12 cellular contexts compared by ENCODE assay signal in genomic region chr16:65002265-65002664, GRCh38.
DNase-seq lines count a peak whose midpoint lies in the region; ATAC-seq and TF ChIP-seq lines count a peak whose summit lies in the region.
"Had no signal": no experiment of that assay in that cellular context is flagged by ENCODE, and none has a peak within 500 bp of the region (broad histone marks: within the 10 kb centered on the region; RNA-seq: fewer than 3 reads in every experiment).

No MANE protein-coding gene starts in this region.

- no peak overlapping the region for H3K4me3 Mint-ChIP-seq in naive thymus-derived CD4-positive, alpha-beta T cell
- H3K4me3 Mint-ChIP-seq: activated CD4-positive, alpha-beta memory T cell treated with anti-CD3 and anti-CD28 coated beads, Interleukin-2, amount 10 ng/mL, durations not matched to agents 7 days and 5 days; endodermal cell; stimulated activated naive CD8-positive, alpha-beta T cell treated with anti-CD3 and anti-CD28 coated beads, Interleukin-15, amount 100 ng/mL, for 72 hours had no signal

- H3K4me1 ChIP-seq in naive thymus-derived CD4-positive, alpha-beta T cell (ENCODE audit: control insufficient read depth in 2 of 2, insufficient read depth in 2 of 2, low read length in 2 of 2) = no peaks in the 10 kb centered on the region

- ATAC-seq in naive thymus-derived CD4-positive, alpha-beta T cell = no peak
- ATAC-seq: left colon; stimulated activated naive CD8-positive, alpha-beta T cell treated with anti-CD3 and anti-CD28 coated beads, Interleukin-15, amount 100 ng/mL, for 72 hours had no signal

- H3K27ac Mint-ChIP-seq in naive thymus-derived CD4-positive, alpha-beta T cell = no peak overlapping the region
- H3K27ac Mint-ChIP-seq: activated CD4-positive, alpha-beta memory T cell treated with anti-CD3 and anti-CD28 coated beads, Interleukin-2, amount 10 ng/mL, durations not matched to agents 7 days and 5 days; endodermal cell; stimulated activated naive CD8-positive, alpha-beta T cell treated with anti-CD3 and anti-CD28 coated beads, Interleukin-15, amount 100 ng/mL, for 72 hours had no signal

- DNase-seq in HCEC 1CT = peak; percentile 67
- peak; percentile 40 for DNase-seq in astrocyte of the hippocampus (ENCODE audit: low read depth, low spot score)
- peak; percentile 72 to 78 for DNase-seq in foreskin fibroblast
- DNase-seq in stromal cell of bone marrow (ENCODE audit: low read depth) = peak; percentile 54
- DNase-seq in MV-4-11 (lab: John Stamatoyannopoulos, UW) = no peak
- DNase-seq in naive thymus-derived CD4-positive, alpha-beta T cell = no peak
- DNase-seq in DMS79 (lab: John Stamatoyannopoulos, UW) = no peak
- DNase-seq: activated CD4-positive, alpha-beta memory T cell treated with anti-CD3 and anti-CD28 coated beads, Interleukin-2, amount 10 ng/mL, durations not matched to agents 7 days and 5 days; Calu3; endodermal cell; left colon; stimulated activated naive CD8-positive, alpha-beta T cell treated with anti-CD3 and anti-CD28 coated beads, Interleukin-15, amount 100 ng/mL, for 72 hours had no signal

- no peak overlapping the region for H3K27ac ChIP-seq in naive thymus-derived CD4-positive, alpha-beta T cell (ENCODE audit: low read depth, low read length)

- no peak for TF ChIP-seq CTCF in foreskin fibroblast (IDR thresholded peaks at IDR 0.05; ENCODE audit: low read depth, low read length)

- intact Hi-C loops in naive thymus-derived CD4-positive, alpha-beta T cell (cut with micrococcal nuclease) = no loop called here

- H3K9me3 ChIP-seq in naive thymus-derived CD4-positive, alpha-beta T cell (ENCODE audit: control insufficient read depth in 2 of 3, low read length in 3 of 3) = no peaks in the 10 kb centered on the region

- no peaks in the 10 kb centered on the region for H3K27me3 Mint-ChIP-seq in naive thymus-derived CD4-positive, alpha-beta T cell
- H3K27me3 Mint-ChIP-seq: activated CD4-positive, alpha-beta memory T cell treated with anti-CD3 and anti-CD28 coated beads, Interleukin-2, amount 10 ng/mL, durations not matched to agents 7 days and 5 days; stimulated activated naive CD8-positive, alpha-beta T cell treated with anti-CD3 and anti-CD28 coated beads, Interleukin-15, amount 100 ng/mL, for 72 hours had no signal

- POLR2A ChIA-PET in naive thymus-derived CD4-positive, alpha-beta T cell (lab: Charles Lee) = no interaction called here

- H3K36me3 ChIP-seq in naive thymus-derived CD4-positive, alpha-beta T cell (ENCODE audit: control insufficient read depth in 2 of 3, insufficient read depth in 3 of 3, low read length in 3 of 3) = no peaks in the 10 kb centered on the region

- peaks cover 0 to 5% (median 0%) of the 10 kb centered on the region in 5 donors for H3K36me3 Mint-ChIP-seq in naive thymus-derived CD4-positive, alpha-beta T cell

- CTCF ChIA-PET in naive thymus-derived CD4-positive, alpha-beta T cell (lab: Charles Lee) = no interaction called here

- H3K27me3 ChIP-seq in naive thymus-derived CD4-positive, alpha-beta T cell (ENCODE audit: control insufficient read depth in 2 of 2, insufficient read depth in 2 of 2, low read length in 2 of 2) = no peaks in the 10 kb centered on the region

- no peak overlapping the region for H3K4me3 ChIP-seq in foreskin fibroblast (ENCODE audit: low read depth in 1 of 2, low read length in 2 of 2)
- no peak overlapping the region for H3K4me3 ChIP-seq in naive thymus-derived CD4-positive, alpha-beta T cell (ENCODE audit: low read length)

- H3K4me1 Mint-ChIP-seq in naive thymus-derived CD4-positive, alpha-beta T cell = no peaks in the 10 kb centered on the region
- H3K4me1 Mint-ChIP-seq: activated CD4-positive, alpha-beta memory T cell treated with anti-CD3 and anti-CD28 coated beads, Interleukin-2, amount 10 ng/mL, durations not matched to agents 7 days and 5 days; endodermal cell; stimulated activated naive CD8-positive, alpha-beta T cell treated with anti-CD3 and anti-CD28 coated beads, Interleukin-15, amount 100 ng/mL, for 72 hours had no signal

- H3K9me3 Mint-ChIP-seq in naive thymus-derived CD4-positive, alpha-beta T cell = peaks cover 0 to 30% (median 11%) of the 10 kb centered on the region in 11 donors
- H3K9me3 Mint-ChIP-seq: endodermal cell had no signal

Comparison
In these comparisons a context has a peak if more than half of its experiments do, and no peak if none do; other contexts are left out.
1. DNase-seq: peak in HCEC 1CT (single experiment), astrocyte of the hippocampus (single experiment), foreskin fibroblast (2 of 2) and stromal cell of bone marrow (single experiment); none in MV-4-11 (single experiment), naive thymus-derived CD4-positive, alpha-beta T cell (0 of 9) and DMS79 (single experiment).